Comparison of ENCODE assay signal across 9 cellular contexts in genomic region chr10:48289652-48290238, GRCh38.
DNase-seq lines count a peak whose midpoint lies in the region; ATAC-seq and TF ChIP-seq lines count a peak whose summit lies in the region.
"Had no signal": no experiment of that assay in that cellular context is flagged by ENCODE, and none has a peak within 500 bp of the region (broad histone marks: within the 10 kb centered on the region; RNA-seq: fewer than 3 reads in every experiment).

No MANE protein-coding gene starts in this region.

- peak; percentile 94 for TF ChIP-seq CTCF in GM12873 (IDR thresholded peaks at IDR 0.05; ENCODE audit: insufficient read depth, low read depth, low read length, missing control alignments)
- peak; percentile 78 for TF ChIP-seq CTCF in RWPE1 (conservative IDR thresholded peaks at IDR 0.05; ENCODE audit: low read depth)

- CTCF ChIA-PET in RWPE1 (lab: Yijun Ruan, JAX), result interaction anchor here (0.6 to 2.6 kb wide), 11 partner anchors 11 to 1276 kb away, joined by 3 to 12 read pairs (median 5); no protein-coding TSS in a partner anchor

- DNase-seq in AG08396 (ENCODE audit: low spot score) (peak; percentile 56), RWPE1 (ENCODE audit: low spot score) (peak; percentile 34), anterior cingulate cortex (lab: John Stamatoyannopoulos, UW) (peak in 47 of 58 donors; percentile 6 to 73 (median 42)), hippocampal formation (lab: John Stamatoyannopoulos, UW) (peak; percentile 60 to 61), NK-92 (lab: John Stamatoyannopoulos, UW; ENCODE audit: unreplicated experiment) (no peak)
- DNase-seq in stimulated activated CD4-positive, alpha-beta T cell treated with anti-CD3 and anti-CD28 coated beads, Interleukin-12 subunit alpha, Interleukin-12 subunit beta, amount 100 ng/mL, for 48 hours (ENCODE audit: low read depth in 2 of 3, low spot score in 1 of 3), result peak in 2 of 3 donors; percentile 32
- DNase-seq: naive B cell had no signal

- no peak overlapping the region for H3K27ac ChIP-seq in RWPE1

- ATAC-seq in HG03442 (IDR thresholded peaks at IDR 0.05; ENCODE audit: unreplicated experiment), result peak; percentile 41

- POLR2A ChIA-PET in RWPE1 (lab: Yijun Ruan, JAX; ENCODE audit: low non-redundant PET), result no interaction called here
